ENCODE assay signal across 9 cellular contexts in genomic region chr11:102177974-102178631, GRCh38.
A peak's percentile ranks its signal among the peaks of the same experiment; 100 is the strongest.
DNase-seq lines count a peak whose midpoint lies in the region; ATAC-seq and TF ChIP-seq lines count a peak whose summit lies in the region.
"Had no signal": no experiment of that assay in that cellular context is flagged by ENCODE, and none has a peak within 500 bp of the region (broad histone marks: within the 10 kb centered on the region; RNA-seq: fewer than 3 reads in every experiment).

No MANE protein-coding gene starts in this region.

- peaks cover 19% of the 10 kb centered on the region for H3K36me3 ChIP-seq in brain microvascular endothelial cell (replicated peaks)
- H3K36me3 ChIP-seq in liver (ENCODE audit: control insufficient read depth in 4 of 4, insufficient read depth in 3 of 4, low read depth in 1 of 4, low read length in 3 of 4): peaks cover 0 to 5% (median 0%) of the 10 kb centered on the region in 4 donors

- peaks cover 5% of the 10 kb centered on the region for H3K4me1 Mint-ChIP-seq in stimulated activated naive CD8-positive, alpha-beta T cell treated with anti-CD3 and anti-CD28 coated beads, Interleukin-15, amount 100 ng/mL, for 72 hours

- in situ Hi-C loops in brain microvascular endothelial cell (cut with HindIII; ENCODE audit: low pct_ligation_motif_present, low sequenced_read_pairs): no loop called here

- H3K4me1 ChIP-seq in liver (ENCODE audit: control insufficient read depth in 4 of 4, insufficient read depth in 4 of 4, low read length in 3 of 4): peaks cover 0 to 4% (median 0%) of the 10 kb centered on the region in 4 donors

- no peak overlapping the region for H3K27ac Mint-ChIP-seq in stimulated activated naive CD8-positive, alpha-beta T cell treated with anti-CD3 and anti-CD28 coated beads, Interleukin-15, amount 100 ng/mL, for 72 hours

- H3K9me3 ChIP-seq in liver (ENCODE audit: control insufficient read depth in 4 of 4, low read length in 3 of 4): no peaks in the 10 kb centered on the region

- H3K9ac ChIP-seq in liver (ENCODE audit: low read depth in 1 of 2, low read length in 2 of 2): no peak overlapping the region

- TF ChIP-seq CTCF in brain microvascular endothelial cell (IDR thresholded peaks at IDR 0.05; ENCODE audit: low read depth, low read length, missing control alignments) (no peak), liver (IDR thresholded peaks at IDR 0.05; ENCODE audit: low read depth, low read length, missing input control) (no peak)

- no peaks in the 10 kb centered on the region for H3K27me3 Mint-ChIP-seq in stimulated activated naive CD8-positive, alpha-beta T cell treated with anti-CD3 and anti-CD28 coated beads, Interleukin-15, amount 100 ng/mL, for 72 hours

- ATAC-seq in stimulated activated naive CD8-positive, alpha-beta T cell treated with anti-CD3 and anti-CD28 coated beads, Interleukin-15, Interleukin-2, amounts not matched to agents 100 U/mL and 50 U/mL, for 24 hours: peak; percentile 40
- ATAC-seq in stimulated activated naive CD8-positive, alpha-beta T cell treated with anti-CD3 and anti-CD28 coated beads, Interleukin-15, amount 100 ng/mL, for 72 hours: no peak

- H3K9me3 Mint-ChIP-seq in stimulated activated naive CD8-positive, alpha-beta T cell treated with anti-CD3 and anti-CD28 coated beads, Interleukin-15, amount 100 ng/mL, for 72 hours: no peaks in the 10 kb centered on the region

- no peak overlapping the region for H3K4me3 Mint-ChIP-seq in stimulated activated naive CD8-positive, alpha-beta T cell treated with anti-CD3 and anti-CD28 coated beads, Interleukin-15, amount 100 ng/mL, for 72 hours

- H3K27me3 ChIP-seq in brain microvascular endothelial cell (replicated peaks) (no peaks in the 10 kb centered on the region), liver (ENCODE audit: control insufficient read depth in 4 of 4, insufficient read depth in 4 of 4, low read length in 3 of 4) (no peaks in the 10 kb centered on the region)

- 67% methylated on average over 4 of the region's 4 CpGs for WGBS in liver

- TF ChIP-seq RAD21 in liver (IDR thresholded peaks at IDR 0.05): no peak

- no peak overlapping the region for H3K4me3 ChIP-seq in brain microvascular endothelial cell (ENCODE audit: low read depth, low read length)
- H3K4me3 ChIP-seq in liver (ENCODE audit: low read depth in 1 of 3, low read length in 3 of 3): no peak overlapping the region

- H3K27ac ChIP-seq in brain microvascular endothelial cell (peak overlapping the region; percentile 81), liver (ENCODE audit: low read depth in 1 of 2, low read length in 2 of 2) (peak overlapping the region in 1 of 2 donors; percentile 1)

- DNase-seq in stimulated activated naive CD8-positive, alpha-beta T cell treated with anti-CD3 and anti-CD28 coated beads, Interleukin-15, Interleukin-2, amounts not matched to agents 100 U/mL and 50 U/mL, for 24 hours: no peak
- no peak for DNase-seq in stimulated activated naive CD8-positive, alpha-beta T cell treated with anti-CD3 and anti-CD28 coated beads, Interleukin-15, amount 100 ng/mL, for 72 hours
- DNase-seq in brain microvascular endothelial cell: peak; percentile 78
- no peak for DNase-seq in stimulated activated CD4-positive, alpha-beta T cell treated with anti-CD3 and anti-CD28 coated beads, Interleukin-4, amount 100 ng/mL, for 4 hours
- DNase-seq in activated T-cell treated with anti-CD3 and anti-CD28 coated beads for 4 hours: no peak
- no peak for DNase-seq in effector CD4-positive, alpha-beta T cell
- DNase-seq in D341Med (ENCODE audit: low spot score): no peak
- DNase-seq: activated T-cell treated with anti-CD3 and anti-CD28 coated beads, Interleukin-2, amount 50 U/mL, for 48 hours had no signal

TF ChIP-seq in liver, 16 proteins besides CTCF, POLR2A, EP300 and RAD21:
- TF ChIP-seq GABPA (IDR thresholded peaks at IDR 0.05 in 1 of 2, conservative IDR thresholded peaks at IDR 0.05 in 1 of 2): no peak
- TF ChIP-seq JUND (IDR thresholded peaks at IDR 0.05): peak; percentile 77 to 90
- TF ChIP-seq REST (IDR thresholded peaks at IDR 0.05): no peak
- peak; percentile 41 for TF ChIP-seq SP1 (IDR thresholded peaks at IDR 0.05)
- peak; percentile 60 for TF ChIP-seq ATF3 (IDR thresholded peaks at IDR 0.05)
